In the genomic region with DNA sequence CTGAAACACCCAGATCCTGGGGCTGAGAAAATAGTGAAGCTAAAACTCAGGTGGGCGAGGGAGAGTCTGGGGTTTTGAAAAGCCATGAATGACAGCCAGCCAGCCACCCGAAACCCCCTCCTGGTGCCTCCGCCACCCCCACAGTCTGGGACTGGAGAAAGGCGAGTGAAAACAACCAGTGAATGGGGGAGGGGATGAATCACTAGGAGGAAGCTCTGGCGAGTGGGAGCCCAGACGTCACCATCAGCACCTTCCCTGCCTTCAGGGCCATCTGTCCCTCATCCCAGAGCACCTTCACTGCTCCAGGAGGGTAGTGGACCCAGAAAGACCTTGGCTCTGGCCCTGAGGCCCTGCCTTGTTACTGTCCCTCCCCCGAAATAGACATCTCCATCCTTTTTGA, we compare ENCODE assay signal across 1 cellular context.
TF ChIP-seq lines count a peak whose summit lies in the region.

No MANE protein-coding gene starts in this region.

TF ChIP-seq in H1, 55 proteins besides CTCF, POLR2A, EP300 and RAD21:
- no peak for TF ChIP-seq RBBP5 (IDR thresholded peaks at IDR 0.05; ENCODE audit: borderline replicate concordance, low read depth, low read length)
- TF ChIP-seq ZNF274 (IDR thresholded peaks at IDR 0.05; ENCODE audit: borderline replicate concordance, extremely low read depth, low read length) = no peak
- no peak for TF ChIP-seq CEBPB (IDR thresholded peaks at IDR 0.05; ENCODE audit: low read depth, low read length)
- no peak for TF ChIP-seq KDM5A (IDR thresholded peaks at IDR 0.05; ENCODE audit: low read length)
- TF ChIP-seq BRCA1 (IDR thresholded peaks at IDR 0.05; ENCODE audit: low read depth, low read length) = no peak
- TF ChIP-seq HDAC6 (IDR thresholded peaks at IDR 0.05; ENCODE audit: low read depth, low read length) = no peak
- TF ChIP-seq, protein P1, sequence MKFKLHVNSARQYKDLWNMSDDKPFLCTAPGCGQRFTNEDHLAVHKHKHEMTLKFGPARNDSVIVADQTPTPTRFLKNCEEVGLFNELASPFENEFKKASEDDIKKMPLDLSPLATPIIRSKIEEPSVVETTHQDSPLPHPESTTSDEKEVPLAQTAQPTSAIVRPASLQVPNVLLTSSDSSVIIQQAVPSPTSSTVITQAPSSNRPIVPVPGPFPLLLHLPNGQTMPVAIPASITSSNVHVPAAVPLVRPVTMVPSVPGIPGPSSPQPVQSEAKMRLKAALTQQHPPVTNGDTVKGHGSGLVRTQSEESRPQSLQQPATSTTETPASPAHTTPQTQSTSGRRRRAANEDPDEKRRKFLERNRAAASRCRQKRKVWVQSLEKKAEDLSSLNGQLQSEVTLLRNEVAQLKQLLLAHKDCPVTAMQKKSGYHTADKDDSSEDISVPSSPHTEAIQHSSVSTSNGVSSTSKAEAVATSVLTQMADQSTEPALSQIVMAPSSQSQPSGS (IDR thresholded peaks at IDR 0.05; ENCODE audit: low read length) = no peak
- TF ChIP-seq GABPA (IDR thresholded peaks at IDR 0.05; ENCODE audit: borderline replicate concordance, insufficient read depth, low read length) = no peak
- TF ChIP-seq ASH2L (IDR thresholded peaks at IDR 0.05; ENCODE audit: low read length) = no peak
- TF ChIP-seq SP2 (IDR thresholded peaks at IDR 0.05; ENCODE audit: low read length) = no peak
